ENCODE assay signal across 14 cellular contexts in the genomic region with DNA sequence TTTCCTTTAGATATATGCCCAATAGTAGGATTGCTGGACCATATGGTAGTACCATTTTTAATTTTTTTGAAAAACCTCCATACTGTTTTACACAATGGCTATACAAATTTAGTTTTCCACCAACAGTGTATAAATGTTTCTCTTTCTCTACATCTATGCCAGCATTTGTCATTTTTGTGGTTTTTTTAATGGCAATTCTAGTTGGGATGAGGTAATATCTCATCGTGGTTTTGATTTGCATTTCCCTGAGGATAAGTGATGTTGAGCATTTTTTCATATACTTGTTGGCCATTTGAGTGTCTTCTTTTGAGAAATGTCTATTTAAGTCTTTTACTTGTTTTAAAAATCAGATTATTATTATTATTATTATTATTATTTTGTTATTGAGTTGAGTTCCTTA.
"Had no signal": no experiment of that assay in that cellular context is flagged by ENCODE, and none has a peak within 500 bp of the region (broad histone marks: within the 10 kb centered on the region; RNA-seq: fewer than 3 reads in every experiment).

No MANE protein-coding gene starts in this region.

- H3K4me3 Mint-ChIP-seq: activated T-cell treated with anti-CD3 and anti-CD28 coated beads, Interleukin-2, amount 50 U/mL, for 4 hours; mesothelial cell of epicardium; T-helper 2 cell treated with Interferon-gamma antibody and Interleukin-4, amounts not matched to agents 5 μg/mL and 100 μg/mL, for 36 hours had no signal

- H3K27ac Mint-ChIP-seq: mesothelial cell of epicardium; T-helper 2 cell treated with Interferon-gamma antibody and Interleukin-4, amounts not matched to agents 5 μg/mL and 100 μg/mL, for 36 hours had no signal

- H3K27ac ChIP-seq: ascending aorta, esophagus squamous epithelium, pancreas, stomach had no signal

- H3K27me3 ChIP-seq: ascending aorta, esophagus squamous epithelium, pancreas, stomach had no signal

- DNase-seq: activated CD4-positive, alpha-beta T cell treated with anti-CD3 and anti-CD28 coated beads, Interleukin-2, amount 50 U/mL, for 4 hours; activated CD4-positive, CD25-positive, alpha-beta regulatory T cell treated with anti-CD3 and anti-CD28 coated beads, Interleukin-2, amount 50 U/mL, for 72 hours; activated effector memory CD4-positive, alpha-beta T cell treated with anti-CD3 and anti-CD28 coated beads, Interleukin-2, amount 50 U/mL, for 16 hours; activated T-cell treated with anti-CD3 and anti-CD28 coated beads, Interleukin-2, amount 50 U/mL, for 4 hours; esophagus squamous epithelium; glutamatergic neuron; pancreas; stimulated activated CD4-positive, alpha-beta T cell treated with anti-CD3 and anti-CD28 coated beads, Interleukin-4, amount 100 ng/mL, for 1 hour; stomach had no signal

- ATAC-seq: activated T-cell treated with anti-CD3 and anti-CD28 coated beads, Interleukin-2, amount 50 U/mL, for 4 hours; pancreas had no signal

- H3K4me3 ChIP-seq: ascending aorta, esophagus squamous epithelium, pancreas, stomach had no signal

- H3K36me3 ChIP-seq: ascending aorta, esophagus squamous epithelium, pancreas, stomach had no signal

- H3K4me1 ChIP-seq: ascending aorta, pancreas had no signal

- H3K9me3 Mint-ChIP-seq: activated T-cell treated with anti-CD3 and anti-CD28 coated beads, Interleukin-2, amount 50 U/mL, for 4 hours had no signal

- FAIRE-seq: colon, pancreas, urothelium cell line had no signal
